In genomic region chr16:88639231-88640038, GRCh38 we compare ENCODE assay signal across 10 cellular contexts.
DNase-seq lines count a peak whose midpoint lies in the region; ATAC-seq lines count a peak whose summit lies in the region.
"Had no signal": no experiment of that assay in that cellular context is flagged by ENCODE, and none has a peak within 500 bp of the region (broad histone marks: within the 10 kb centered on the region; RNA-seq: fewer than 3 reads in every experiment).

No MANE protein-coding gene starts in this region.

- peaks cover 19% of the 10 kb centered on the region for H3K36me3 Mint-ChIP-seq in activated naive CD4-positive, alpha-beta T cell treated with anti-CD3 and anti-CD28 coated beads, Interleukin-2, amount 10 ng/mL, durations not matched to agents 7 days and 5 days
- H3K36me3 Mint-ChIP-seq in stimulated activated naive B cell treated with anti-CD40 and anti-IgM and Interleukin-4, amounts not matched to agents 10 μg/mL and 1 μg/mL and 100 μg/mL, for 72 hours: peaks cover 17 to 25% of the 10 kb centered on the region in 2 donors

- H3K4me3 Mint-ChIP-seq in activated naive CD4-positive, alpha-beta T cell treated with anti-CD3 and anti-CD28 coated beads, Interleukin-2, amount 10 ng/mL, durations not matched to agents 7 days and 5 days: no peak overlapping the region
- peak overlapping the region in 1 of 2 donors; percentile 65 for H3K4me3 Mint-ChIP-seq in stimulated activated naive B cell treated with anti-CD40 and anti-IgM and Interleukin-4, amounts not matched to agents 10 μg/mL and 1 μg/mL and 100 μg/mL, for 72 hours

- H3K4me1 ChIP-seq in NT2/D1 (ENCODE audit: insufficient read depth, insufficient read length): peaks cover 38% of the 10 kb centered on the region

- H3K27ac Mint-ChIP-seq in activated naive CD4-positive, alpha-beta T cell treated with anti-CD3 and anti-CD28 coated beads, Interleukin-2, amount 10 ng/mL, durations not matched to agents 7 days and 5 days: peak overlapping the region; percentile 60
- peak overlapping the region; percentile 95 for H3K27ac Mint-ChIP-seq in stimulated activated naive B cell treated with anti-CD40 and anti-IgM and Interleukin-4, amounts not matched to agents 10 μg/mL and 1 μg/mL and 100 μg/mL, for 72 hours

- H3K27me3 Mint-ChIP-seq in activated naive CD4-positive, alpha-beta T cell treated with anti-CD3 and anti-CD28 coated beads, Interleukin-2, amount 10 ng/mL, durations not matched to agents 7 days and 5 days: peaks cover 71% of the 10 kb centered on the region
- H3K27me3 Mint-ChIP-seq in stimulated activated naive B cell treated with anti-CD40 and anti-IgM and Interleukin-4, amounts not matched to agents 10 μg/mL and 1 μg/mL and 100 μg/mL, for 72 hours: peaks cover 0 to 5% of the 10 kb centered on the region in 2 donors

- H3K4me3 ChIP-seq in NT2/D1 (ENCODE audit: insufficient read length, low read depth): no peak overlapping the region
- H3K4me3 ChIP-seq in iPS-18c (ENCODE audit: insufficient read depth, low read depth, low read length): peak overlapping the region; percentile 20; the same call in 1 of the 2 replicates

- H3K36me3 ChIP-seq in NT2/D1 (ENCODE audit: insufficient read depth, insufficient read length, low read length): peaks cover 18% of the 10 kb centered on the region

- H3K9me3 Mint-ChIP-seq in activated naive CD4-positive, alpha-beta T cell treated with anti-CD3 and anti-CD28 coated beads, Interleukin-2, amount 10 ng/mL, durations not matched to agents 7 days and 5 days: peaks cover 1% of the 10 kb centered on the region
- H3K9me3 Mint-ChIP-seq in stimulated activated naive B cell treated with anti-CD40 and anti-IgM and Interleukin-4, amounts not matched to agents 10 μg/mL and 1 μg/mL and 100 μg/mL, for 72 hours: no peaks in the 10 kb centered on the region

- DNase-seq in activated naive CD4-positive, alpha-beta T cell treated with anti-CD3 and anti-CD28 coated beads, Interleukin-2, amount 10 ng/mL, durations not matched to agents 7 days and 5 days: peak; percentile 35
- no peak for DNase-seq in activated naive CD4-positive, alpha-beta T cell (lab: John Stamatoyannopoulos, UW)
- DNase-seq in NT2/D1 (ENCODE audit: low read depth, low spot score): no peak
- DNase-seq in stimulated activated naive B cell treated with anti-CD40 and anti-IgM and Interleukin-4, amounts not matched to agents 10 μg/mL and 1 μg/mL and 100 μg/mL, for 72 hours: no peak
- no peak for DNase-seq in NCI-H1694 treated with DMSO at 0.1 percent for 48 hours (lab: John Stamatoyannopoulos, UW)
- no peak for DNase-seq in NCI-H774 (lab: John Stamatoyannopoulos, UW)
- no peak for DNase-seq in NCI-H146 (lab: John Stamatoyannopoulos, UW)
- DNase-seq: AML-193, occipital lobe had no signal

- CTCF ChIA-PET in activated naive CD4-positive, alpha-beta T cell treated with anti-CD3 and anti-CD28 coated beads, Interleukin-2, amount 10 ng/mL, durations not matched to agents 7 days and 5 days (lab: Charles Lee): no interaction called here

- H3K4me1 Mint-ChIP-seq in activated naive CD4-positive, alpha-beta T cell treated with anti-CD3 and anti-CD28 coated beads, Interleukin-2, amount 10 ng/mL, durations not matched to agents 7 days and 5 days: peaks cover 54% of the 10 kb centered on the region
- H3K4me1 Mint-ChIP-seq in stimulated activated naive B cell treated with anti-CD40 and anti-IgM and Interleukin-4, amounts not matched to agents 10 μg/mL and 1 μg/mL and 100 μg/mL, for 72 hours: peaks cover 57 to 87% of the 10 kb centered on the region in 2 donors

- peak; percentile 35 to 41 for ATAC-seq in stimulated activated naive B cell treated with anti-CD40 and anti-IgM and Interleukin-4, amounts not matched to agents 10 μg/mL and 1 μg/mL and 100 μg/mL, for 72 hours (replicated peaks)

- no peaks in the 10 kb centered on the region for H3K9me3 ChIP-seq in NT2/D1 (ENCODE audit: insufficient read depth, low read length)
- peaks cover 2% of the 10 kb centered on the region for H3K9me3 ChIP-seq in iPS-18c (ENCODE audit: control insufficient read depth, insufficient read depth, low read length)

- peak overlapping the region; percentile 43 for H3K9ac ChIP-seq in NT2/D1 (ENCODE audit: insufficient read length, low read depth)

- H3K27me3 ChIP-seq in NT2/D1 (ENCODE audit: insufficient read depth, insufficient read length): peaks cover 26% of the 10 kb centered on the region
